8 cellular contexts compared by ENCODE assay signal in genomic region chr4:89836897-89837384, GRCh38. TPM values are rescaled to one million over a fixed set of nuclear protein-coding genes. Genes with fewer than 3 reads are reported as not detected.
DNase-seq lines count a peak whose midpoint lies in the region; ATAC-seq, FAIRE-seq and TF ChIP-seq lines count a peak whose summit lies in the region.

Gene SNCA (minus strand): TSS chr4:89837161. CDS start chr4:89835667, 1,494 bp downstream.

- ATAC-seq in body of pancreas (peak; percentile 77), right cardiac atrium (peak; percentile 91 to 93), pancreas (peak; percentile 74 to 92 (median 90)), GM18861 (IDR thresholded peaks at IDR 0.05; ENCODE audit: unreplicated experiment) (no peak), GM21367 (IDR thresholded peaks at IDR 0.05; ENCODE audit: unreplicated experiment) (no peak)

- FAIRE-seq in pancreas (lab: Jason Lieb, UNC), result no peak

- no peaks in the 10 kb centered on the region for H3K36me3 ChIP-seq in body of pancreas (replicated peaks in 1 of 2; ENCODE audit: insufficient read depth in 1 of 2, low read depth in 2 of 2)
- H3K36me3 ChIP-seq in pancreas, result no peaks in the 10 kb centered on the region

- peak; percentile 48 for DNase-seq in DMS153 treated with DMSO at 0.1 percent for 48 hours (lab: John Stamatoyannopoulos, UW; ENCODE audit: unreplicated experiment)
- peak; percentile 52 for DNase-seq in HuH-7 (ENCODE audit: low spot score)
- peak; percentile 94 for DNase-seq in SK-N-DZ (ENCODE audit: low spot score)
- peak; percentile 35 to 59 (median 54) for DNase-seq in body of pancreas
- peak; percentile 49 to 83 (median 80) for DNase-seq in right cardiac atrium
- DNase-seq in pancreas, result peak; percentile 25 to 78 (median 56)

- H3K4me1 ChIP-seq in body of pancreas, result peaks cover 22% of the 10 kb centered on the region
- no peaks in the 10 kb centered on the region for H3K4me1 ChIP-seq in right cardiac atrium (ENCODE audit: control insufficient read depth, insufficient read depth, low read length)
- H3K4me1 ChIP-seq in pancreas, result no peaks in the 10 kb centered on the region

- H3K9me3 ChIP-seq in body of pancreas (no peaks in the 10 kb centered on the region), right cardiac atrium (ENCODE audit: control insufficient read depth, low read length) (no peaks in the 10 kb centered on the region), pancreas (no peaks in the 10 kb centered on the region)

- peaks cover 0 to 27% of the 10 kb centered on the region in 2 donors for H3K27me3 ChIP-seq in body of pancreas
- H3K27me3 ChIP-seq in right cardiac atrium (ENCODE audit: control insufficient read depth, insufficient read depth), result peaks cover 3% of the 10 kb centered on the region
- H3K27me3 ChIP-seq in pancreas, result peaks cover 0 to 36% (median 3%) of the 10 kb centered on the region in 4 donors

- peak in 1 of 3 donors; percentile 20 for TF ChIP-seq POLR2A in body of pancreas (IDR thresholded peaks at IDR 0.05)

- H3K4me3 ChIP-seq in body of pancreas (peak within 1 kb of the TSS in 1 of 2 donors; percentile 49), right cardiac atrium (ENCODE audit: low read length) (peak within 1 kb of the TSS; percentile 73), pancreas (peak within 1 kb of the TSS; percentile 22 to 54 (median 40))

- 1% methylated on average over 48 of the region's 48 CpGs for WGBS in body of pancreas, 2 donors
- under 1% methylated on average over 48 of the region's 48 CpGs for WGBS in right cardiac atrium
- WGBS in pancreas, 2 donors, result 2% methylated on average over 26 to 48 of the region's 48 CpGs

- TF ChIP-seq CTCF in body of pancreas (IDR thresholded peaks at IDR 0.05) (no peak), pancreas (IDR thresholded peaks at IDR 0.05) (no peak)

- H3K27ac ChIP-seq in body of pancreas (peak within 1 kb of the TSS in 1 of 4 donors; percentile 11), right cardiac atrium (ENCODE audit: low read length) (no peak within 1 kb of the TSS), pancreas (no peak within 1 kb of the TSS)

- intact Hi-C loops in body of pancreas (cut with DNase I), result no loop called here
- intact Hi-C loops in right cardiac atrium (cut with DNase I), result no loop called here
- intact Hi-C loops in pancreas (cut with DNase I), result no loop called here

RNA-seq across cellular contexts. Expression of gene SNCA, which starts in this region (rescaled TPM):
- 16.6 and 23.7 TPM in 2 replicates for polyA plus RNA-seq in SK-N-DZ (2014; cell fraction: cytosol; rRNA removed)
- polyA plus RNA-seq in SK-N-DZ (2014; cell fraction: nucleus; rRNA removed), result 10.0 and 16.9 TPM in 2 replicates
- total RNA-seq in body of pancreas (1 to 10 TPM in 1 of 2 donors, not detected in 1; 9.3 TPM), right cardiac atrium (10 to 100 TPM in 1 of 4 donors, 1 to 10 TPM in 3; 6.0 to 13.2 (median 7.4) TPM), pancreas (1 to 10 TPM in 3 of 6 donors, under 1 TPM in 3; 0.23 to 3.8 (median 1.1) TPM)
- polyA plus RNA-seq in right cardiac atrium (6.6 TPM), pancreas (1 to 10 TPM; 1.5 to 5.6 TPM)

Comparison
In these comparisons a context has a peak if more than half of its experiments do, and no peak if none do; other contexts are left out.
1. ATAC-seq: peak in body of pancreas (single experiment), right cardiac atrium (2 of 2) and pancreas (4 of 4); none in GM18861 (single experiment) and GM21367 (single experiment).
2. Peak in every context shown above with its lines, with median percentiles within 50 percentile points of each other: DNase-seq.